ENCODE assay signal across 16 cellular contexts in genomic region chr7:50725774-50726173, GRCh38. TPM values are rescaled to one million over a fixed set of nuclear protein-coding genes. Genes with fewer than 3 reads are reported as not detected.
"Had no signal": no experiment of that assay in that cellular context is flagged by ENCODE, and none has a peak within 500 bp of the region (broad histone marks: within the 10 kb centered on the region; RNA-seq: fewer than 3 reads in every experiment).

No MANE protein-coding gene starts in this region.

- ATAC-seq: effector memory CD8-positive, alpha-beta T cell; foreskin keratinocyte; naive thymus-derived CD4-positive, alpha-beta T cell; stimulated activated memory B cell treated with anti-CD40 and anti-IgM and Interleukin-4, amounts not matched to agents 10 μg/mL and 1 μg/mL and 100 μg/mL, for 72 hours; upper lobe of right lung had no signal

- H3K4me1 ChIP-seq: foreskin keratinocyte had no signal

- H3K4me3 ChIP-seq: coronary artery, left ventricle myocardium inferior, right atrium auricular region, tibial nerve, upper lobe of right lung had no signal

- H3K27ac ChIP-seq: coronary artery, foreskin keratinocyte, left ventricle myocardium inferior, neutrophil, right atrium auricular region, tibial nerve, upper lobe of right lung had no signal

- DNase-seq: central memory CD4-positive, alpha-beta T cell; effector memory CD8-positive, alpha-beta T cell; erythroblast; foreskin keratinocyte; immature natural killer cell; left ventricle myocardium inferior; naive thymus-derived CD4-positive, alpha-beta T cell; stimulated activated CD4-positive, alpha-beta T cell treated with anti-CD3 and anti-CD28 coated beads, Interleukin-15, amount 100 ng/mL, for 24 hours; stimulated activated CD4-positive, alpha-beta T cell treated with anti-CD3 and anti-CD28 coated beads, Interleukin-1b, Interleukin-23, amount 100 ng/mL, for 48 hours; stimulated activated CD4-positive, alpha-beta T cell treated with anti-CD3 and anti-CD28 coated beads, Interleukin-4, amount 100 ng/mL, for 24 hours; upper lobe of right lung had no signal

- H3K36me3 ChIP-seq: left ventricle myocardium inferior, neutrophil, right atrium auricular region, upper lobe of right lung had no signal

- H3K27me3 ChIP-seq: foreskin keratinocyte, neutrophil, right atrium auricular region, tibial nerve, upper lobe of right lung had no signal

- H3K9me3 ChIP-seq: left ventricle myocardium inferior, neutrophil, right atrium auricular region, tibial nerve, upper lobe of right lung had no signal

RNA-seq across cellular contexts. Expression of gene GRB10, which starts 56.9 kb away (rescaled TPM):
- polyA plus RNA-seq: immature natural killer cell had no signal
